In the genomic region with DNA sequence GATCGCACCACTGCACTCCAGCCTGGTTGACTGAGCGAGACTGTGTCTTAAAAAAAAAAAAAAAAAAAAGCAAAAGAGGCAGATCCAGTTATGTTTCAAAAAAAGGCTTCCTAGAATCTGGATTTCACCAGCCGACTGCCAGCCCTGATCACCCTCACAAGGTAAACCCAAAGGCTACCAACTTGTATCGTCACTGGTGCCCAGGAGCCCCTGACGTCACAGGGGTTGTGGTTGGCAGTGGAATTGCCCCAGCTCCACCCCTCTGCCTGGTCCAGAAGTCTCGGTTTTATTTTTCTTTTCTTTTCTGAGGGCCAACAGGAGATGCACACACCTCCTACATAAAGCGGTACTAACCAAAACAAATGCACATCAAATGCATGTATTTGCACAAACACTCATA, we compare ENCODE assay signal across 18 cellular contexts. TPM values are rescaled to one million over a fixed set of nuclear protein-coding genes. Genes with fewer than 3 reads are reported as not detected.
"Had no signal": no experiment of that assay in that cellular context is flagged by ENCODE, and none has a peak within 500 bp of the region (broad histone marks: within the 10 kb centered on the region; RNA-seq: fewer than 3 reads in every experiment).

No MANE protein-coding gene starts in this region.

- H3K4me3 Mint-ChIP-seq: activated B cell treated with CpG ODN at 0.5 μM for 24 hours; activated CD4-positive, alpha-beta memory T cell treated with anti-CD3 and anti-CD28 coated beads, Interleukin-2, amount 10 ng/mL, durations not matched to agents 7 days and 5 days; activated CD8-positive, alpha-beta memory T cell treated with anti-CD3 and anti-CD28 coated beads, Interleukin-2, amount 10 ng/mL, durations not matched to agents 7 days and 5 days; activated naive CD8-positive, alpha-beta T cell; stimulated activated effector memory CD8-positive, alpha-beta T cell treated with anti-CD3 and anti-CD28 coated beads, Interleukin-12 subunit alpha, Interleukin-12 subunit beta, amount 100 ng/mL, for 72 hours had no signal

- H3K4me2 ChIP-seq: smooth muscle cell had no signal

- DNase-seq: activated B cell treated with CpG ODN at 0.5 μM for 24 hours; activated CD4-positive, alpha-beta memory T cell treated with anti-CD3 and anti-CD28 coated beads, Interleukin-2, amount 10 ng/mL, durations not matched to agents 7 days and 5 days; activated CD4-positive, alpha-beta T cell treated with anti-CD3 and anti-CD28 coated beads for 48 hours; activated CD8-positive, alpha-beta memory T cell treated with anti-CD3 and anti-CD28 coated beads, Interleukin-2, amount 10 ng/mL, durations not matched to agents 7 days and 5 days; foreskin fibroblast; left ventricle myocardium superior; pancreas; stimulated activated CD4-positive, alpha-beta T cell treated with anti-CD3 and anti-CD28 coated beads, Interleukin-4, amount 100 ng/mL, for 1 hour; T-helper 9 cell; thyroid gland had no signal

- H3K9me3 ChIP-seq: pancreas, thyroid gland had no signal

- H3K27ac ChIP-seq: cardiac muscle cell, epithelial cell of prostate, pancreas, thyroid gland had no signal

- ATAC-seq: activated CD8-positive, alpha-beta memory T cell treated with anti-CD3 and anti-CD28 coated beads, Interleukin-2, amount 10 ng/mL, durations not matched to agents 7 days and 5 days; left ventricle myocardium superior; pancreas; sciatic nerve; stimulated activated effector memory CD8-positive, alpha-beta T cell treated with anti-CD3 and anti-CD28 coated beads, Interleukin-12 subunit alpha, Interleukin-12 subunit beta, amount 100 ng/mL, for 72 hours had no signal

- H3K36me3 ChIP-seq: cardiac muscle cell, pancreas, thyroid gland had no signal

- H3K4me3 ChIP-seq: cardiac muscle cell, pancreas, smooth muscle cell, thyroid gland had no signal

- H3K36me3 Mint-ChIP-seq: activated naive CD8-positive, alpha-beta T cell; stimulated activated effector memory CD8-positive, alpha-beta T cell treated with anti-CD3 and anti-CD28 coated beads, Interleukin-12 subunit alpha, Interleukin-12 subunit beta, amount 100 ng/mL, for 72 hours had no signal

- FAIRE-seq: pancreas had no signal

- H3K9me3 Mint-ChIP-seq: activated B cell treated with CpG ODN at 0.5 μM for 24 hours; activated CD4-positive, alpha-beta memory T cell treated with anti-CD3 and anti-CD28 coated beads, Interleukin-2, amount 10 ng/mL, durations not matched to agents 7 days and 5 days; stimulated activated effector memory CD8-positive, alpha-beta T cell treated with anti-CD3 and anti-CD28 coated beads, Interleukin-12 subunit alpha, Interleukin-12 subunit beta, amount 100 ng/mL, for 72 hours had no signal

- H3K27ac Mint-ChIP-seq: activated B cell treated with CpG ODN at 0.5 μM for 24 hours; activated CD4-positive, alpha-beta memory T cell treated with anti-CD3 and anti-CD28 coated beads, Interleukin-2, amount 10 ng/mL, durations not matched to agents 7 days and 5 days; activated naive CD8-positive, alpha-beta T cell; stimulated activated effector memory CD8-positive, alpha-beta T cell treated with anti-CD3 and anti-CD28 coated beads, Interleukin-12 subunit alpha, Interleukin-12 subunit beta, amount 100 ng/mL, for 72 hours had no signal

- H3K27me3 ChIP-seq: pancreas, thyroid gland had no signal

RNA-seq across cellular contexts. Expression of gene LMX1B, which starts 6.0 kb away (rescaled TPM):
- total RNA-seq: activated B cell treated with CpG ODN at 0.5 μM for 24 hours; activated CD4-positive, alpha-beta memory T cell treated with anti-CD3 and anti-CD28 coated beads, Interleukin-2, amount 10 ng/mL, durations not matched to agents 7 days and 5 days; activated CD8-positive, alpha-beta memory T cell treated with anti-CD3 and anti-CD28 coated beads, Interleukin-2, amount 10 ng/mL, durations not matched to agents 7 days and 5 days; cardiac muscle cell; mononuclear cell; smooth muscle cell; urinary bladder had no signal
- polyA plus RNA-seq: cardiac muscle cell, smooth muscle cell had no signal
